In genomic region chr9:103789686-103790085, GRCh38 we compare ENCODE assay signal across 8 cellular contexts.
DNase-seq lines count a peak whose midpoint lies in the region; ATAC-seq and TF ChIP-seq lines count a peak whose summit lies in the region.

No MANE protein-coding gene starts in this region.

- DNase-seq in GM06990 (ENCODE audit: extremely low read depth, insufficient read length): no peak
- no peak for DNase-seq in astrocyte of the cerebellum (ENCODE audit: low read depth)
- no peak for DNase-seq in gastrocnemius medialis
- no peak for DNase-seq in activated CD4-positive, alpha-beta T cell treated with anti-CD3 and anti-CD28 coated beads for 1 hour
- DNase-seq in activated CD4-positive, CD25-positive, alpha-beta regulatory T cell (lab: John Stamatoyannopoulos, UW): no peak
- DNase-seq in GM19238 (ENCODE audit: insufficient read length, low spot score): no peak

- ATAC-seq in GM19467 (IDR thresholded peaks at IDR 0.05; ENCODE audit: unreplicated experiment) (peak; percentile 91), HG03432 (IDR thresholded peaks at IDR 0.05; ENCODE audit: unreplicated experiment) (peak; percentile 94), gastrocnemius medialis (no peak)

- TF ChIP-seq CTCF in GM06990 (IDR thresholded peaks at IDR 0.05; ENCODE audit: insufficient read depth, low read length, poor library complexity, severe bottlenecking) (peak; percentile 44), astrocyte of the cerebellum (IDR thresholded peaks at IDR 0.05; ENCODE audit: low read depth, low read length, missing control alignments) (peak; percentile 50), gastrocnemius medialis (IDR thresholded peaks at IDR 0.05 in 4 of 5, conservative IDR thresholded peaks at IDR 0.05 in 1 of 5) (no peak)

- no peaks in the 10 kb centered on the region for H3K27me3 ChIP-seq in GM06990 (replicated peaks; ENCODE audit: control insufficient read depth, insufficient read depth, low read length)
- no peaks in the 10 kb centered on the region for H3K27me3 ChIP-seq in gastrocnemius medialis

- H3K36me3 ChIP-seq in GM06990 (ENCODE audit: control insufficient read depth, insufficient read depth, low read length): no peaks in the 10 kb centered on the region
- H3K36me3 ChIP-seq in gastrocnemius medialis: no peaks in the 10 kb centered on the region

- no peaks in the 10 kb centered on the region for H3K4me1 ChIP-seq in gastrocnemius medialis

- no peak overlapping the region for H3K27ac ChIP-seq in gastrocnemius medialis

- H3K4me3 ChIP-seq in GM06990 (replicated peaks; ENCODE audit: low read depth, low read length) (no peak overlapping the region), astrocyte of the cerebellum (ENCODE audit: low read depth, low read length) (no peak overlapping the region), gastrocnemius medialis (no peak overlapping the region)

- no peak for TF ChIP-seq POLR2A in gastrocnemius medialis (IDR thresholded peaks at IDR 0.05)

- in situ Hi-C loops in astrocyte of the cerebellum (cut with HindIII; ENCODE audit: low sequenced_read_pairs) (no loop called here), gastrocnemius medialis (cut with MboI; ENCODE audit: low sequenced_read_pairs in 4 of 4) (no loop called here)

- intact Hi-C loops in gastrocnemius medialis (cut with DNase I; ENCODE audit: low total_unique reads): no loop called here

- no peaks in the 10 kb centered on the region for H3K9me3 ChIP-seq in gastrocnemius medialis

Comparison
In these comparisons a context has a peak if more than half of its experiments do, and no peak if none do; other contexts are left out.
1. CTCF ChIP-seq: peak in GM06990 (single experiment) and astrocyte of the cerebellum (single experiment); none in gastrocnemius medialis (0 of 5).
2. ATAC-seq: peak in GM19467 (single experiment) and HG03432 (single experiment); none in gastrocnemius medialis (0 of 2).